Comparison of ENCODE assay signal across 8 cellular contexts in the genomic region with DNA sequence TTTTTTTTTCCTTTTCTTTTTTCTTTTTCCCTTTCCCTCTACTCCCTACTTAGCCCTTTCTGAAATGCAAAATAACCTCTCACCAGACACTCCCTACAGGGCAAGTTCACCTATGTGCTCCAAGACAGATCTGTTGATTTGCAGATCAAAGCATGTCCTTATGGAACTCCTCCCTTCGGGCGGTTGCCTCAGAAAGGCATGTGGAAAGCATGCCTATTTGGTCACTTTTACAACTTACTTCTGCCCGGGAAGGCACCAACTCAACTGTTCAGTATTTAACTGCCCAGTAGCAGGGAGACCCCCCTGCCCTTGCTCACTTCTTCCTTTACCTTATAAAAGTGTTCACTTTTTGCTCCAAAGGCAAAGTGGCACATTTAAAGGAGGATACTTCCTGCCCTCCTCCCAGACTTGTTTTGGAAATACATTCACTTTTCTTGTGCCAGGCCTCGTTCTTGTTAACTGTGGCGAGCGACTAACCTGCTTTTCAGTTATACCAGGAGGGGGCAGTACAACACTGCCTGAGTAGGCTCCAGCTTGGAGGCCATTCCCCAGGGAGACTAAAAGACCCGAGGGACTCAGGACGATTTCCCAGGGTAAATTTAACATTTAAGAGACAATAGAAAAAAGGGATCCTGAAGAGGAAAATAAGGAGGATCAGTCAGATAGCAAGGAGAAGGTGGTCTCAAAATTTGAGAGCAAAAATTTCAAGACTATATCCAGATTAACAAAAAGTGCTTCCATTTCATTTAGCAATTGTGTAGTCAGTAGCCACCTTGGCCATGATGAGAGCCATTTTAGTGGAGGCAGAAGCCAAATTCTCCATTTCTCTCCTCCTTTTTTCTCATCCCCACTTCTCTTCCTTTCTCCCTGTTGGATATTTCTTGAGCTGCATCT. TPM values are rescaled to one million over a fixed set of nuclear protein-coding genes. Genes with fewer than 3 reads are reported as not detected.
DNase-seq lines count a peak whose midpoint lies in the region; ATAC-seq, FAIRE-seq and TF ChIP-seq lines count a peak whose summit lies in the region.

No MANE protein-coding gene starts in this region.

- TF ChIP-seq POLR2A in IMR-90 (IDR thresholded peaks at IDR 0.05; ENCODE audit: low read depth, low read length) = no peak

- WGBS in IMR-90 (ENCODE audit: extremely low coverage in 2 of 2, insufficient read length in 1 of 2), 2 experiments = 80% methylated on average over 1 of the region's 8 CpGs; no CpG with 5 or more reads in 1 of the 2 experiments

- H2BK5ac ChIP-seq in IMR-90 (ENCODE audit: low read depth, low read length, poor library complexity, severe bottlenecking) = no peak overlapping the region

- H3K4me2 ChIP-seq in IMR-90 (ENCODE audit: low read depth, low read length) = no peak overlapping the region

- H3K27ac ChIP-seq in IMR-90 (ENCODE audit: insufficient read depth, low read length) (no peak overlapping the region), neutrophil (peak overlapping the region; percentile 61)

- DNase-seq in D341Med (ENCODE audit: low spot score) (peak; percentile 82), IMR-90 (peak; percentile 55), OCI-M1 (lab: John Stamatoyannopoulos, UW) (peak; percentile 92), frontal cortex (ENCODE audit: low spot score in 2 of 2) (peak; percentile 13 to 49)
- peak; percentile 30 for DNase-seq in activated effector memory CD4-positive, alpha-beta T cell treated with Interleukin-2 at 50 U/mL for 16 hours

- H4K8ac ChIP-seq in IMR-90 (ENCODE audit: low read depth in 2 of 2, low read length in 2 of 2) = no peak overlapping the region

- H4K91ac ChIP-seq in IMR-90 (ENCODE audit: insufficient read depth, low read depth, low read length) = no peak overlapping the region

- H3K14ac ChIP-seq in IMR-90 (replicated peaks; ENCODE audit: low read depth, low read length) = no peak overlapping the region

- H3K79me1 ChIP-seq in IMR-90 (ENCODE audit: low read depth in 1 of 2, low read length in 2 of 2) = no peaks in the 10 kb centered on the region

- H2BK20ac ChIP-seq in IMR-90 (ENCODE audit: low read depth, low read length) = no peak overlapping the region

- H3K23ac ChIP-seq in IMR-90 (ENCODE audit: low read depth, low read length) = no peak overlapping the region

- in situ Hi-C loops in IMR-90 (cut with MboI; ENCODE audit: low sequenced_read_pairs) = no loop called here

- no peak overlapping the region for H2AK9ac ChIP-seq in IMR-90 (replicated peaks; ENCODE audit: low read depth, low read length, poor library complexity)

- peak; percentile 68 for TF ChIP-seq RAD21 in IMR-90 (IDR thresholded peaks at IDR 0.05; ENCODE audit: low read length)

- H3K36me3 ChIP-seq in IMR-90 (ENCODE audit: control insufficient read depth, insufficient read depth, low read length) (no peaks in the 10 kb centered on the region), neutrophil (no peaks in the 10 kb centered on the region)

- BruUV-seq in IMR-90 (replicated peaks; lab: Mats Ljungman, UMichigan) = no TSS peak

- no peak overlapping the region for H2AK5ac ChIP-seq in IMR-90 (ENCODE audit: low read depth, low read length)

- H4K20me1 ChIP-seq in IMR-90 (ENCODE audit: insufficient read depth, low read length) = no peaks in the 10 kb centered on the region

- intact Hi-C loops in IMR-90 (cut with micrococcal nuclease) = loop anchor here (1.0 to 5.0 kb wide), 4 partner anchors 225 to 412 kb away; a partner anchor contains a TSS

- H3K27me3 ChIP-seq in IMR-90 (ENCODE audit: control insufficient read depth, insufficient read depth, low read length) (no peaks in the 10 kb centered on the region; the same call in 1 of the 2 replicates), neutrophil (no peaks in the 10 kb centered on the region)

- H4K5ac ChIP-seq in IMR-90 (ENCODE audit: low read depth, low read length) = no peak overlapping the region

- H3K4me3 ChIP-seq in IMR-90 (ENCODE audit: insufficient read depth, low read depth, low read length) (no peak overlapping the region), neutrophil (ENCODE audit: low read depth in 1 of 2, low read length in 1 of 2) (no peak overlapping the region)

- H3K9me1 ChIP-seq in IMR-90 (ENCODE audit: insufficient read depth, low read length) = no peaks in the 10 kb centered on the region

- TF ChIP-seq CTCF in IMR-90 (conservative IDR thresholded peaks at IDR 0.05; ENCODE audit: low read depth, low read length) (peak; percentile 60), neutrophil (IDR thresholded peaks at IDR 0.05) (peak; percentile 84)

- H2AFZ ChIP-seq in IMR-90 (replicated peaks; ENCODE audit: low read length, poor library complexity) = peak overlapping the region; percentile 24

- FAIRE-seq in frontal cortex (lab: Jason Lieb, UNC) = no peak

- dilution Hi-C loops in IMR-90 (cut with HindIII; ENCODE audit: low sequenced_read_pairs, unreplicated experiment) = no loop called here

- H2BK120ac ChIP-seq in IMR-90 (ENCODE audit: low read depth, low read length) = no peak overlapping the region

- H3K4ac ChIP-seq in IMR-90 (ENCODE audit: low read depth, low read length) = no peak overlapping the region

- POLR2A ChIA-PET in IMR-90 (lab: Charles Lee; ENCODE audit: unreplicated experiment) = no interaction called here

- no peak overlapping the region for H3K9ac ChIP-seq in IMR-90 (ENCODE audit: low read depth, low read length)

- ATAC-seq in GM21381 (IDR thresholded peaks at IDR 0.05; ENCODE audit: unreplicated experiment) (peak; percentile 69), IMR-90 (ENCODE audit: low read depth) (peak; percentile 85), HG02840 (IDR thresholded peaks at IDR 0.05; ENCODE audit: low FRiP score, unreplicated experiment) (no peak)

- H3K18ac ChIP-seq in IMR-90 (ENCODE audit: low read depth, low read length) = no peak overlapping the region

- H3K9me3 ChIP-seq in IMR-90 (ENCODE audit: control insufficient read depth, insufficient read depth, low read length) (no peaks in the 10 kb centered on the region), neutrophil (no peaks in the 10 kb centered on the region)

- H3K56ac ChIP-seq in IMR-90 (ENCODE audit: extremely low read depth, insufficient read depth, low read length) = no peak overlapping the region

- H3K4me1 ChIP-seq in IMR-90 (ENCODE audit: control insufficient read depth, insufficient read depth, low read length) (no peaks in the 10 kb centered on the region), neutrophil (ENCODE audit: control insufficient read depth in 1 of 2, insufficient read depth in 1 of 2, low read depth in 1 of 2, low read length in 1 of 2) (peaks cover 51 to 53% of the 10 kb centered on the region in 2 experiments)

- H2BK15ac ChIP-seq in IMR-90 (ENCODE audit: low read depth, low read length) = no peak overlapping the region

- CTCF ChIA-PET in IMR-90 (lab: Yijun Ruan, JAX) = interaction anchor here (0.6 to 1.1 kb wide), 4 partner anchors 18 to 1778 kb away, joined by 3 to 6 read pairs (median 4); no protein-coding TSS in a partner anchor

TF ChIP-seq in IMR-90, 13 proteins besides CTCF, POLR2A, EP300 and RAD21:
- TF ChIP-seq SMC3 (IDR thresholded peaks at IDR 0.05; ENCODE audit: low read depth, low read length) = peak; percentile 38
- no peak for TF ChIP-seq MAFK (IDR thresholded peaks at IDR 0.05; ENCODE audit: low read depth, low read length)

RNA-seq across cellular contexts. Expression of a gene that starts 12.3 kb away (rescaled TPM):
- total RNA-seq in IMR-90 (2012; rRNA removed) (not detected in 2 replicates), frontal cortex (not detected)
- polyA plus RNA-seq in IMR-90 (2012; rRNA removed) = not detected in 2 replicates
- not detected in 2 replicates for polyA plus RNA-seq in IMR-90 (2012; cell fraction: cytosol; rRNA removed)
- polyA plus RNA-seq in IMR-90 (2012; cell fraction: nucleus; rRNA removed; ENCODE audit: low replicate concordance) = not detected in 2 replicates

RNA-seq across cellular contexts. Expression of a gene that starts 15.1 kb away (rescaled TPM):
- total RNA-seq in IMR-90 (2012; rRNA removed) (not detected in 2 replicates), frontal cortex (0.82 TPM)
- not detected in 2 replicates for polyA plus RNA-seq in IMR-90 (2012; rRNA removed)
- polyA plus RNA-seq in IMR-90 (2012; cell fraction: cytosol; rRNA removed) = not detected in 2 replicates
- polyA plus RNA-seq in IMR-90 (2012; cell fraction: nucleus; rRNA removed; ENCODE audit: low replicate concordance) = not detected in 2 replicates

Comparison
In these comparisons a context has a peak if more than half of its experiments do, and no peak if none do; other contexts are left out.
1. DNase-seq: peak in every context shown above with its lines; median percentile 92 in OCI-M1; 82 in D341Med; 55 in IMR-90; 31 in frontal cortex; 30 in activated effector memory CD4-positive, alpha-beta T cell treated with Interleukin-2 at 50 U/mL for 16 hours.